Comparison of ENCODE assay signal across 21 cellular contexts in the genomic region with DNA sequence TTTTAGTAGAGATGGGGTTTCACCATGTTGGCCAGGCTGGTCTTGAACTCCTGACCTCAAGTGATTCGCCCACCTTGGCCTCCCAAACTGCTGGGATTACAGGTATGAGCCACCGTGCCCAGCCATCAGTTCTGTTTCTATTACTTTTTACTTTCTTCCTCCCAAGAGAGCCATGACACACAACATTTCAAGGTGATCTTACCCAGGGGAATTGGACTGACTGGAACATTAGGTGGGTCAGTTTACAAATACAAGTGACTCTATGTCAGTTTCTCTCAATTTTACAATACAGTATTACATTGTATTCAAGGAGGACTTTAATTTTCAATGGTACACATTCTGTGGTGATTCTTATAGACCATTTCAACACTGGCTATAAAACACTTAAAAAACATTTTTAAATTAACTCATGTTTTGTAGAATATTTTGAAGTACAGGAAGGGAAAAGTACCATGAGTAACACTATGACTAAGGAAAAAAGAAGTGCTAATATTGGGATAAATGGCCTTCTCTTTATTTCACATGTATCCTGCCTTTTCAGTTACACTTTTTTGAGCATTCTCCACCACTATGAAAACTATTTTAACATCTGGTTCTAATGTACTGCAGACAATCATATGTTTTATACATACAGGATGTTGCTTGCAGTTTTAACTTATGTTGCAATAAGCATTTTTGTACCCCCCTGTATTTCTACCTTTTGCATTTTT. TPM values are rescaled to one million over a fixed set of nuclear protein-coding genes. Genes with fewer than 3 reads are reported as not detected.
DNase-seq lines count a peak whose midpoint lies in the region; ATAC-seq and TF ChIP-seq lines count a peak whose summit lies in the region.
"Had no signal": no experiment of that assay in that cellular context is flagged by ENCODE, and none has a peak within 500 bp of the region (broad histone marks: within the 10 kb centered on the region; RNA-seq: fewer than 3 reads in every experiment).

No MANE protein-coding gene starts in this region.

- no peak overlapping the region for H3K27ac Mint-ChIP-seq in Calu3 (ENCODE audit: unreplicated experiment)
- H3K27ac Mint-ChIP-seq: B cell; T-helper 2 cell treated with Interferon-gamma antibody and Interleukin-4, amounts not matched to agents 5 μg/mL and 100 μg/mL, for 36 hours had no signal

- H3K4me1 Mint-ChIP-seq in Calu3 (ENCODE audit: low read depth, unreplicated experiment): no peaks in the 10 kb centered on the region
- H3K4me1 Mint-ChIP-seq: B cell had no signal

- H3K27me3 Mint-ChIP-seq in Calu3 (ENCODE audit: unreplicated experiment): no peaks in the 10 kb centered on the region

- peaks cover 6% of the 10 kb centered on the region for H3K9me3 Mint-ChIP-seq in Calu3 (ENCODE audit: low read depth, unreplicated experiment)
- H3K9me3 Mint-ChIP-seq: T-helper 2 cell treated with Interferon-gamma antibody and Interleukin-4, amounts not matched to agents 5 μg/mL and 100 μg/mL, for 36 hours had no signal

- no peak overlapping the region for H3K4me3 ChIP-seq in fibroblast of pulmonary artery (replicated peaks; ENCODE audit: low read depth, low read length)
- H3K4me3 ChIP-seq: esophagus muscularis mucosa, heart right ventricle, PC-9, SJSA1, upper lobe of left lung had no signal

- ATAC-seq in SK-N-SH treated with all-trans-retinoic acid at 6 μM for 48 hours (peak; percentile 50), GM18519 (IDR thresholded peaks at IDR 0.05; ENCODE audit: low FRiP score, unreplicated experiment) (no peak)
- ATAC-seq: heart right ventricle had no signal

- TF ChIP-seq CTCF in fibroblast of pulmonary artery (IDR thresholded peaks at IDR 0.05; ENCODE audit: low read length, missing control alignments) (no peak), Calu3 (IDR thresholded peaks at IDR 0.05; ENCODE audit: unreplicated experiment) (no peak)

- intact Hi-C loops in Calu3 (cut with micrococcal nuclease; ENCODE audit: unreplicated experiment): no loop called here

- CTCF ChIA-PET in Calu3 (lab: Charles Lee): no interaction called here

- peak; percentile 79 for DNase-seq in HCEC 1CT
- peak; percentile 6 for DNase-seq in fibroblast of pulmonary artery (ENCODE audit: low read depth)
- no peak for DNase-seq in activated gamma-delta T cell (lab: John Stamatoyannopoulos, UW)
- no peak for DNase-seq in Calu3
- no peak for DNase-seq in SKM-1 treated with dmso at 0.1 percent for 144 hours (lab: John Stamatoyannopoulos, UW; ENCODE audit: unreplicated experiment)
- DNase-seq: activated CD8-positive, alpha-beta memory T cell treated with anti-CD3 and anti-CD28 coated beads, Interleukin-2, amount 50 U/mL, for 4 hours; activated effector memory CD4-positive, alpha-beta T cell treated with Interleukin-2 at 50 U/mL for 16 hours; caudate nucleus; DND-41; heart right ventricle; KBM-7; NCI-H1694 treated with DMSO at 0.1 percent for 48 hours; PC-9; stimulated activated CD4-positive, alpha-beta T cell treated with anti-CD3 and anti-CD28 coated beads, Interleukin-12 subunit alpha, Interleukin-12 subunit beta, amount 100 ng/mL, for 4 hours; upper lobe of left lung had no signal

- H3K36me3 Mint-ChIP-seq in Calu3 (ENCODE audit: insufficient read depth, unreplicated experiment): peaks cover 5% of the 10 kb centered on the region

- BruUV-seq in Calu3 (replicated peaks; lab: Mats Ljungman, UMichigan): no TSS peak

- H3K4me3 Mint-ChIP-seq in Calu3 (ENCODE audit: low read depth, unreplicated experiment): no peak overlapping the region
- H3K4me3 Mint-ChIP-seq: B cell; T-helper 2 cell treated with Interferon-gamma antibody and Interleukin-4, amounts not matched to agents 5 μg/mL and 100 μg/mL, for 36 hours had no signal

TF ChIP-seq in SK-N-SH treated with all-trans-retinoic acid at 6 μM for 48 hours, 23 proteins besides CTCF, POLR2A, EP300 and RAD21:
- TF ChIP-seq PPARA (CRISPR knock-in tag; IDR thresholded peaks at IDR 0.05; ENCODE audit: borderline replicate concordance) (no peak), TSHZ2 (CRISPR knock-in tag; IDR thresholded peaks at IDR 0.05) (no peak)
TF ChIP-seq in SK-N-SH treated with all-trans-retinoic acid at 6 μM for 48 hours: peak in this region for 0.

RNA-seq across cellular contexts. Expression of gene TPBG, which starts 8.3 kb away (rescaled TPM):
- total RNA-seq in Calu3 (2022): 42.6 and 46.5 TPM in 2 replicates
- total RNA-seq: B cell had no signal

Comparison
In these comparisons a context has a peak if more than half of its experiments do, and no peak if none do; other contexts are left out.
1. DNase-seq: peak in HCEC 1CT (single experiment) and fibroblast of pulmonary artery (single experiment); none in activated gamma-delta T cell (single experiment), Calu3 (single experiment) and SKM-1 treated with dmso at 0.1 percent for 144 hours (single experiment).